In the genomic region with DNA sequence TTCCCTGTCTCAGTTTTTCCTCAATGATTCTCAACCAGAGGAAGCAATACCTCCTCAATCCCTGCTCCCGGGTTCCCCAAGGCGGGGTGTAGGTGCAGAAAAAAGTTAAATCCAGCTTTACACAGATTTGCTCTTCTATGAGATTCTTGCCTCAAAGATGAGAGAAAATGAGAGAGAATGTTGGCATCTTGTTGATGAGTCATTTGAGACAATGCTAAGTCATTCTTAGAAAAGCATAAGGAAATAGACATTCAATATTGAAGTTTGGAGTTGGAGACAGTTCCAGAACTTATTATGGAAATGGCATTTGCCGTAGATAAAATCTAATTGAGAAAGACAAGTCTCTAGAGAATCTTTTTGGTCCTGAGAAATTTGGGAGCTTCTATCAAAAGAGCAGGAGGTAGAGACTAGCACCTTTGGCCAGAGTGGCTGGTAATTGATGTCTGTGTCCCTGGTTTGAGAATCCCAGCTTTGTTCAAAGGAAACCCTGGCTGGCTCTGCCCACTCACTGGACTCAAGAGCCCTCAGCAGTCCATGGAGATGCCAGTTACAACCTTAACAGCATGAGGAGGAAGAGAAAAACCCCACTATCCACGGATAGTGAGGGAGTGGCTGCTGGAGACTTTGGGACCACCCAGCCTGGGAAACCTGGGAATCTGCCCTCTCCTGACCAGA, we compare ENCODE assay signal across 14 cellular contexts.
DNase-seq lines count a peak whose midpoint lies in the region; ATAC-seq and TF ChIP-seq lines count a peak whose summit lies in the region.
"Had no signal": no experiment of that assay in that cellular context is flagged by ENCODE, and none has a peak within 500 bp of the region (broad histone marks: within the 10 kb centered on the region; RNA-seq: fewer than 3 reads in every experiment).

No MANE protein-coding gene starts in this region.

- CTCF ChIA-PET in MCF 10A (lab: Yijun Ruan, JAX), result interaction anchor here (0.6 to 1.0 kb wide), 3 partner anchors 20 to 251 kb away, joined by 3 read pairs; no protein-coding TSS in a partner anchor
- CTCF ChIA-PET in CD8-positive, alpha-beta T cell (lab: Charles Lee), result no interaction called here

- no peak for TF ChIP-seq POLR2A in breast epithelium (IDR thresholded peaks at IDR 0.05)

- peak overlapping the region; percentile 99 for H3K27ac Mint-ChIP-seq in MCF 10A (ENCODE audit: low read depth, unreplicated experiment)
- H3K27ac Mint-ChIP-seq in CD8-positive, alpha-beta T cell, result no peak overlapping the region
- H3K27ac Mint-ChIP-seq: activated T-helper 1 cell treated with anti-CD3 and anti-CD28 coated beads, Interleukin-12 subunit alpha, Interleukin-12 subunit beta, Interleukin-2, Interleukin-4 antibody, amounts not matched to agents 30 ng/mL and 10 ng/mL and 1 ng/mL, durations not matched to agents 14 hours and 24 hours and 36 hours had no signal

- intact Hi-C loops in MCF 10A (cut with micrococcal nuclease) (loop anchor here (2.0 to 5.0 kb wide), 3 partner anchors 62 to 182 kb away; a partner anchor contains a TSS), breast epithelium (cut with DNase I; ENCODE audit: low total_unique reads) (no loop called here)
- intact Hi-C loops in CD8-positive, alpha-beta T cell (cut with DNase I, micrococcal nuclease), result no loop called here

- H3K27me3 ChIP-seq in breast epithelium, result no peaks in the 10 kb centered on the region
- no peaks in the 10 kb centered on the region for H3K27me3 ChIP-seq in hepatocyte
- H3K27me3 ChIP-seq in CD8-positive, alpha-beta T cell (ENCODE audit: insufficient read depth, low read length), result no peaks in the 10 kb centered on the region
- H3K27me3 ChIP-seq: esophagus muscularis mucosa had no signal

- TF ChIP-seq CTCF in MCF 10A (IDR thresholded peaks at IDR 0.05; ENCODE audit: unreplicated experiment) (no peak), breast epithelium (IDR thresholded peaks at IDR 0.05) (no peak), hepatocyte (IDR thresholded peaks at IDR 0.05; ENCODE audit: poor library complexity) (no peak)
- TF ChIP-seq CTCF in CD8-positive, alpha-beta T cell (IDR thresholded peaks at IDR 0.05), result no peak

- H3K27ac ChIP-seq in breast epithelium (peak overlapping the region in 1 of 2 donors; percentile 67), hepatocyte (peak overlapping the region; percentile 30)
- no peak overlapping the region for H3K27ac ChIP-seq in CD8-positive, alpha-beta T cell (ENCODE audit: low read depth, low read length)

- no peak overlapping the region for H2AFZ ChIP-seq in hepatocyte

- H3K4me3 Mint-ChIP-seq in MCF 10A (ENCODE audit: unreplicated experiment), result no peak overlapping the region
- H3K4me3 Mint-ChIP-seq in CD8-positive, alpha-beta T cell, result no peak overlapping the region
- H3K4me3 Mint-ChIP-seq: activated T-helper 1 cell treated with anti-CD3 and anti-CD28 coated beads, Interleukin-12 subunit alpha, Interleukin-12 subunit beta, Interleukin-2, Interleukin-4 antibody, amounts not matched to agents 30 ng/mL and 10 ng/mL and 1 ng/mL, durations not matched to agents 14 hours and 24 hours and 36 hours; stimulated activated naive CD8-positive, alpha-beta T cell treated with anti-CD3 and anti-CD28 coated beads, Interleukin-15, amount 100 ng/mL, for 72 hours had no signal

- H3K4me1 ChIP-seq in breast epithelium, result no peaks in the 10 kb centered on the region
- peaks cover 9% of the 10 kb centered on the region for H3K4me1 ChIP-seq in hepatocyte (ENCODE audit: insufficient read depth)
- no peaks in the 10 kb centered on the region for H3K4me1 ChIP-seq in CD8-positive, alpha-beta T cell (ENCODE audit: insufficient read depth, low read length)

- peaks cover 9% of the 10 kb centered on the region for H3K9me3 Mint-ChIP-seq in MCF 10A (ENCODE audit: unreplicated experiment)
- no peaks in the 10 kb centered on the region for H3K9me3 Mint-ChIP-seq in CD8-positive, alpha-beta T cell
- H3K9me3 Mint-ChIP-seq: activated T-helper 1 cell treated with anti-CD3 and anti-CD28 coated beads, Interleukin-12 subunit alpha, Interleukin-12 subunit beta, Interleukin-2, Interleukin-4 antibody, amounts not matched to agents 30 ng/mL and 10 ng/mL and 1 ng/mL, durations not matched to agents 14 hours and 24 hours and 36 hours; stimulated activated naive CD8-positive, alpha-beta T cell treated with anti-CD3 and anti-CD28 coated beads, Interleukin-15, amount 100 ng/mL, for 72 hours had no signal

- no peaks in the 10 kb centered on the region for H3K36me3 ChIP-seq in breast epithelium
- H3K36me3 ChIP-seq in hepatocyte (replicated peaks; ENCODE audit: insufficient read depth, low read depth), result no peaks in the 10 kb centered on the region
- no peaks in the 10 kb centered on the region for H3K36me3 ChIP-seq in CD8-positive, alpha-beta T cell (ENCODE audit: insufficient read depth, low read length)
- H3K36me3 ChIP-seq: esophagus muscularis mucosa had no signal

- H3K4me3 ChIP-seq in breast epithelium (no peak overlapping the region), hepatocyte (no peak overlapping the region)
- no peak overlapping the region for H3K4me3 ChIP-seq in CD8-positive, alpha-beta T cell (ENCODE audit: low read depth, low read length)
- H3K4me3 ChIP-seq: esophagus muscularis mucosa had no signal

- H3K36me3 Mint-ChIP-seq in MCF 10A (ENCODE audit: insufficient read depth, unreplicated experiment), result peaks cover 5% of the 10 kb centered on the region
- H3K36me3 Mint-ChIP-seq in CD8-positive, alpha-beta T cell, result no peaks in the 10 kb centered on the region

- ATAC-seq in HG02610 (IDR thresholded peaks at IDR 0.05; ENCODE audit: unreplicated experiment) (no peak), GM21390 (IDR thresholded peaks at IDR 0.05; ENCODE audit: unreplicated experiment) (no peak)
- ATAC-seq in CD8-positive, alpha-beta T cell, result no peak
- ATAC-seq: activated CD4-positive, CD25-positive, alpha-beta regulatory T cell treated with anti-CD3 and anti-CD28 coated beads, Interleukin-2, amount 50 U/mL, for 24 hours; stimulated activated naive CD8-positive, alpha-beta T cell treated with anti-CD3 and anti-CD28 coated beads, Interleukin-15, amount 100 ng/mL, for 72 hours had no signal

- DNase-seq in MCF 10A (ENCODE audit: unreplicated experiment) (peak; percentile 40), breast epithelium (ENCODE audit: low spot score in 2 of 2) (no peak), amniotic epithelial cell (ENCODE audit: low read depth) (peak; percentile 34), hepatocyte (ENCODE audit: low spot score) (no peak), D341Med (ENCODE audit: low spot score) (no peak)
- DNase-seq in CD8-positive, alpha-beta T cell, result no peak
- DNase-seq: NCI-H2171 treated with DMSO at 0.1 percent for 48 hours; occipital lobe; stimulated activated naive CD8-positive, alpha-beta T cell treated with anti-CD3 and anti-CD28 coated beads, Interleukin-15, amount 100 ng/mL, for 72 hours had no signal

- H3K4me1 Mint-ChIP-seq in MCF 10A (ENCODE audit: insufficient read depth, unreplicated experiment), result peaks cover 27% of the 10 kb centered on the region
- no peaks in the 10 kb centered on the region for H3K4me1 Mint-ChIP-seq in CD8-positive, alpha-beta T cell (ENCODE audit: low read depth)

- no peaks in the 10 kb centered on the region for H3K79me2 ChIP-seq in hepatocyte

- no peaks in the 10 kb centered on the region for H3K27me3 Mint-ChIP-seq in MCF 10A (ENCODE audit: insufficient read depth, unreplicated experiment)
- peaks cover 15% of the 10 kb centered on the region for H3K27me3 Mint-ChIP-seq in CD8-positive, alpha-beta T cell (ENCODE audit: low read depth)

- POLR2A ChIA-PET in MCF 10A (lab: Yijun Ruan, JAX), result interaction anchor here (0.6 to 1.3 kb wide), 7 partner anchors 18 to 279 kb away, joined by 3 to 4 read pairs (median 3); no protein-coding TSS in a partner anchor
- POLR2A ChIA-PET in CD8-positive, alpha-beta T cell (lab: Charles Lee), result no interaction called here

- 70% methylated on average over 4 of the region's 4 CpGs for WGBS in hepatocyte (ENCODE audit: low lambda C conversion rate, missing lambda C conversion rate)

- peaks cover 0 to 6% of the 10 kb centered on the region in 2 donors for H3K9me3 ChIP-seq in breast epithelium
- H3K9me3 ChIP-seq in hepatocyte (ENCODE audit: low read depth), result no peaks in the 10 kb centered on the region
- no peaks in the 10 kb centered on the region for H3K9me3 ChIP-seq in CD8-positive, alpha-beta T cell (ENCODE audit: low read length)

- H3K4me2 ChIP-seq in hepatocyte, result no peak overlapping the region

- H3K9me2 ChIP-seq in hepatocyte (replicated peaks; ENCODE audit: insufficient read depth), result no peaks in the 10 kb centered on the region

- no TSS peak for BruUV-seq in MCF 10A (replicated peaks; lab: Mats Ljungman, UMichigan)

- no peaks in the 10 kb centered on the region for H4K20me1 ChIP-seq in hepatocyte (ENCODE audit: insufficient read depth, poor library complexity, severe bottlenecking)

Comparison
In these comparisons a context has a peak if more than half of its experiments do, and no peak if none do; other contexts are left out.
1. DNase-seq: peak in MCF 10A (single experiment) and amniotic epithelial cell (single experiment); none in breast epithelium (0 of 2), hepatocyte (single experiment), D341Med (single experiment) and CD8-positive, alpha-beta T cell (0 of 7).